13 cellular contexts compared by ENCODE assay signal in the genomic region with DNA sequence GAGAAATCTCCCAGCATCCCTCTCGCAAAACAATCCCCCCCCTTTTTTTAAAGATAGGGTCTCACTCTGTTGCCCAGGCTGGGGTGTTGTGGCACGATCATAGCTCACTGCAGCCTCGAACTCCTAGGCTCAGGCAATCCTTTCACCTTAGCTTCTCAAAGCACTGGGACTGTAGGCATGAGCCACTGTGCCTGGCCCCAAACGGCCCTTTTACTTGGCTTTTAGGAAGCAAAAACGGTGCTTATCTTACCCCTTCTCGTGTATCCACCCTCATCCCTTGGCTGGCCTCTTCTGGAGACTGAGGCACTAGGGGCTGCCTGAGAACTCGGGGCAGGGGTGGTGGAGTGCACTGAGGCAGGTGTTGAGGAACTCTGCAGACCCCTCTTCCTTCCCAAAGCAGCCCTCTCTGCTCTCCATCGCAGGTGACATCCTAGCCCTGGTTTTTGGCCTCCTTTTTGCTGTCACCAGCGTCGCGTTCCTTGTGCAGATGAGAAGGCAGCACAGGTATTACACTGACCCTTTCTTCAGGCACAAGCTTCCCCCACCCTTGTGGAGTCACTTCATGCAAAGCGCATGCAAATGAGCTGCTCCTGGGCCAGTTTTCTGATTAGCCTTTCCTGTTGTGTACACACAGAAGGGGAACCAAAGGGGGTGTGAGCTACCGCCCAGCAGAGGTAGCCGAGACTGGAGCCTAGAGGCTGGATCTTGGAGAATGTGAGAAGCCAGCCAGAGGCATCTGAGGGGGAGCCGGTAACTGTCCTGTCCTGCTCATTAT. TPM values are rescaled to one million over a fixed set of nuclear protein-coding genes. Genes with fewer than 3 reads are reported as not detected.
A peak's percentile ranks its signal among the peaks of the same experiment; 100 is the strongest.
DNase-seq lines count a peak whose midpoint lies in the region; ATAC-seq and TF ChIP-seq lines count a peak whose summit lies in the region.
"Had no signal": no experiment of that assay in that cellular context is flagged by ENCODE, and none has a peak within 500 bp of the region (broad histone marks: within the 10 kb centered on the region; RNA-seq: fewer than 3 reads in every experiment).

No MANE protein-coding gene starts in this region.

- peak overlapping the region; percentile 29 to 80 for H3K27ac ChIP-seq in aorta (ENCODE audit: low read depth in 1 of 2, low read length in 2 of 2)

- 15 to 17% methylated on average over 15 of the region's 15 CpGs for WGBS in aorta, 2 donors

- no peaks in the 10 kb centered on the region for H3K9me3 ChIP-seq in aorta (ENCODE audit: control insufficient read depth, low read length)

- peaks cover 4 to 11% of the 10 kb centered on the region in 2 donors for H3K4me1 Mint-ChIP-seq in effector memory CD8-positive, alpha-beta T cell (ENCODE audit: low read depth in 2 of 2)

- no peaks in the 10 kb centered on the region for H3K27me3 ChIP-seq in aorta (ENCODE audit: control insufficient read depth in 1 of 2, insufficient read depth in 2 of 2, low read length in 1 of 2)

- ATAC-seq in left ventricle myocardium superior (peak; percentile 12), aorta (ENCODE audit: low FRiP score) (no peak), HG03039 (IDR thresholded peaks at IDR 0.05; ENCODE audit: unreplicated experiment) (no peak)
- no peak for ATAC-seq in effector memory CD8-positive, alpha-beta T cell (replicated peaks)

- TF ChIP-seq CTCF in fibroblast of the aortic adventitia (IDR thresholded peaks at IDR 0.05; ENCODE audit: insufficient read depth, low read length), result no peak

- intact Hi-C loops in left ventricle myocardium superior (cut with micrococcal nuclease) (no loop called here), cardiac septum (cut with DNase I) (no loop called here), aorta (cut with DNase I) (no loop called here)

- H3K4me1 ChIP-seq in aorta (ENCODE audit: control insufficient read depth in 1 of 2, insufficient read depth in 2 of 2, low read length in 2 of 2), result no peaks in the 10 kb centered on the region

- no peak overlapping the region for H3K4me3 Mint-ChIP-seq in effector memory CD8-positive, alpha-beta T cell

- DNase-seq in left ventricle myocardium superior (no peak), cardiac septum (ENCODE audit: low spot score) (no peak), NCI-H526 (lab: John Stamatoyannopoulos, UW) (peak; percentile 99), fibroblast of the aortic adventitia (ENCODE audit: low read depth) (peak; percentile 22), aorta (peak in 1 of 2 donors; percentile 52), NCI-H1092 (lab: John Stamatoyannopoulos, UW) (no peak)
- no peak for DNase-seq in effector memory CD8-positive, alpha-beta T cell
- DNase-seq: activated CD4-positive, alpha-beta T cell treated with anti-CD3 and anti-CD28 coated beads, Interleukin-2, amount 50 U/mL, for 1 hour; glutamatergic neuron; NCI-H1417 treated with DMSO at 0.1 percent for 48 hours; RPMI8226 had no signal

- peaks cover 0 to 26% of the 10 kb centered on the region in 2 donors for H3K36me3 ChIP-seq in aorta (ENCODE audit: control insufficient read depth in 1 of 2, insufficient read depth in 2 of 2, low read length in 1 of 2)

- peaks cover 0 to 8% of the 10 kb centered on the region in 2 donors for H3K27me3 Mint-ChIP-seq in effector memory CD8-positive, alpha-beta T cell

- H3K9me3 Mint-ChIP-seq in effector memory CD8-positive, alpha-beta T cell, result no peaks in the 10 kb centered on the region

- no peak overlapping the region for H3K27ac Mint-ChIP-seq in effector memory CD8-positive, alpha-beta T cell

- H3K4me3 ChIP-seq in fibroblast of the aortic adventitia (ENCODE audit: low read depth, low read length) (no peak overlapping the region), aorta (ENCODE audit: low read length in 2 of 2) (no peak overlapping the region)

- peaks cover 8% of the 10 kb centered on the region for H3K36me3 Mint-ChIP-seq in effector memory CD8-positive, alpha-beta T cell (ENCODE audit: insufficient read depth)

RNA-seq across cellular contexts. Expression of a gene that starts 6.8 kb away (rescaled TPM):
- 0.64 TPM for total RNA-seq in left ventricle myocardium superior
- 0.48 TPM for total RNA-seq in cardiac septum
- total RNA-seq in fibroblast of the aortic adventitia (ENCODE audit: low replicate concordance), result 0.45 and 1.5 TPM in 2 replicates
- total RNA-seq in aorta, result 1 to 10 TPM; 4.3 to 8.8 TPM
- under 1 TPM in 1 of 2 donors, not detected in 1; 0.79 TPM for polyA plus RNA-seq in aorta
- total RNA-seq: ureter had no signal

RNA-seq across cellular contexts. Expression of a gene that starts 9.2 kb away (rescaled TPM):
- total RNA-seq in left ventricle myocardium superior, result 1,217 TPM
- total RNA-seq in cardiac septum, result 690 TPM
- total RNA-seq in fibroblast of the aortic adventitia (ENCODE audit: low replicate concordance), result 484 and 2,099 TPM in 2 replicates
- total RNA-seq in aorta, result 1,000 to 10,000 TPM; 1,614 to 5,973 TPM
- polyA plus RNA-seq in aorta, result 1,000 to 10,000 TPM; 7,224 to 9,377 TPM

RNA-seq across cellular contexts. Expression of a gene that starts 15.5 kb away (rescaled TPM):
- total RNA-seq in left ventricle myocardium superior (0.45 TPM), cardiac septum (0.48 TPM), fibroblast of the aortic adventitia (ENCODE audit: low replicate concordance) (3.9 TPM in 1 of 2 replicates, not detected in the other), aorta (1 to 10 TPM in 1 of 2 donors, under 1 TPM in 1; 0.75 to 1.7 TPM)
- 1 to 10 TPM in 1 of 2 donors, under 1 TPM in 1; 0.25 to 1.8 TPM for polyA plus RNA-seq in aorta

RNA-seq across cellular contexts. Expression of a gene that starts 22.4 kb away (rescaled TPM):
- 45.6 TPM for total RNA-seq in left ventricle myocardium superior
- total RNA-seq in cardiac septum, result 47.7 TPM
- total RNA-seq in fibroblast of the aortic adventitia (ENCODE audit: low replicate concordance), result 6.1 and 10.9 TPM in 2 replicates
- total RNA-seq in aorta, result 10 to 100 TPM; 53.7 to 79.6 TPM
- polyA plus RNA-seq in aorta, result 100 to 1,000 TPM in 1 of 2 donors, 10 to 100 TPM in 1; 65.7 to 224 TPM

RNA-seq across cellular contexts. Expression of a gene that starts 22.7 kb away (rescaled TPM):
- 16,495 TPM for total RNA-seq in left ventricle myocardium superior
- 10,677 TPM for total RNA-seq in cardiac septum
- total RNA-seq in fibroblast of the aortic adventitia (ENCODE audit: low replicate concordance), result 966 and 30,763 TPM in 2 replicates
- over 10,000 TPM; 14,949 to 16,694 TPM for total RNA-seq in aorta
- polyA plus RNA-seq in aorta, result not detected

Comparison
In these comparisons a context has a peak if more than half of its experiments do, and no peak if none do; other contexts are left out.
1. DNase-seq: peak in NCI-H526 (2 of 2) and fibroblast of the aortic adventitia (single experiment); none in left ventricle myocardium superior (single experiment), cardiac septum (single experiment), NCI-H1092 (single experiment) and effector memory CD8-positive, alpha-beta T cell (0 of 3).